9 cellular contexts compared by ENCODE assay signal in genomic region chr2:152468832-152469692, GRCh38.
DNase-seq lines count a peak whose midpoint lies in the region; ATAC-seq and TF ChIP-seq lines count a peak whose summit lies in the region.
"Had no signal": no experiment of that assay in that cellular context is flagged by ENCODE, and none has a peak within 500 bp of the region (broad histone marks: within the 10 kb centered on the region; RNA-seq: fewer than 3 reads in every experiment).

No MANE protein-coding gene starts in this region.

- intact Hi-C loops in ascending aorta (cut with DNase I) = no loop called here

- POLR2A ChIA-PET in T-cell (lab: Charles Lee) = no interaction called here

- no peaks in the 10 kb centered on the region for H3K36me3 ChIP-seq in ascending aorta

- H3K36me3 Mint-ChIP-seq in memory B cell = no peaks in the 10 kb centered on the region
- H3K36me3 Mint-ChIP-seq in T-cell = no peaks in the 10 kb centered on the region

- peaks cover 4 to 50% of the 10 kb centered on the region in 2 donors for H3K4me1 ChIP-seq in ascending aorta

- H3K4me3 Mint-ChIP-seq in memory B cell = peak overlapping the region; percentile 57
- no peak overlapping the region for H3K4me3 Mint-ChIP-seq in T-cell
- H3K4me3 Mint-ChIP-seq: neural crest cell had no signal

- CTCF ChIA-PET in T-cell (lab: Charles Lee) = no interaction called here

- in situ Hi-C loops in Caki2 (cut with HindIII; ENCODE audit: low pct_unique_long_range_greater_than_20kb, low sequenced_read_pairs) = no loop called here

- DNase-seq in Caki2 (ENCODE audit: low read depth) = peak; percentile 61
- peak; percentile 32 for DNase-seq in LHCN-M2 (ENCODE audit: low read depth)
- DNase-seq in ascending aorta (ENCODE audit: low spot score in 2 of 2) = no peak
- DNase-seq in memory B cell (ENCODE audit: low spot score in 2 of 2) = no peak
- no peak for DNase-seq in NCI-H510A (lab: John Stamatoyannopoulos, UW)
- no peak for DNase-seq in T-cell
- no peak for DNase-seq in retina

- H3K27me3 ChIP-seq in ascending aorta = no peaks in the 10 kb centered on the region

- H3K4me1 Mint-ChIP-seq in memory B cell = peaks cover 43% of the 10 kb centered on the region
- peaks cover 4 to 8% (median 6%) of the 10 kb centered on the region in 3 donors for H3K4me1 Mint-ChIP-seq in T-cell

- H3K27me3 Mint-ChIP-seq in memory B cell (no peaks in the 10 kb centered on the region), T-cell (peaks cover 0 to 5% of the 10 kb centered on the region in 2 donors)

- no peak overlapping the region for H3K4me3 ChIP-seq in ascending aorta

- H3K9me3 Mint-ChIP-seq in memory B cell = no peaks in the 10 kb centered on the region
- H3K9me3 Mint-ChIP-seq in T-cell = no peaks in the 10 kb centered on the region
- H3K9me3 Mint-ChIP-seq: neural crest cell had no signal

- peak overlapping the region; percentile 15 for H3K27ac Mint-ChIP-seq in memory B cell
- H3K27ac Mint-ChIP-seq in T-cell = no peak overlapping the region

- no peaks in the 10 kb centered on the region for H3K9me3 ChIP-seq in ascending aorta

- peak overlapping the region; percentile 22 to 45 for H3K27ac ChIP-seq in ascending aorta

- no peak for TF ChIP-seq CTCF in ascending aorta (IDR thresholded peaks at IDR 0.05)

- peak; percentile 15 for ATAC-seq in memory B cell (ENCODE audit: low read depth)
- no peak for ATAC-seq in T-cell (replicated peaks in 1 of 4)
- no peak for ATAC-seq in GM18861 (IDR thresholded peaks at IDR 0.05; ENCODE audit: unreplicated experiment)

Comparison
In these comparisons a context has a peak if more than half of its experiments do, and no peak if none do; other contexts are left out.
1. DNase-seq: peak in Caki2 (single experiment) and LHCN-M2 (single experiment); none in ascending aorta (0 of 2), memory B cell (0 of 2), NCI-H510A (single experiment), T-cell (0 of 34) and retina (single experiment).